In genomic region chr12:27429606-27430005, GRCh38 we compare ENCODE assay signal across 18 cellular contexts. TPM values are rescaled to one million over a fixed set of nuclear protein-coding genes. Genes with fewer than 3 reads are reported as not detected.
A peak's percentile ranks its signal among the peaks of the same experiment; 100 is the strongest.
DNase-seq lines count a peak whose midpoint lies in the region; TF ChIP-seq lines count a peak whose summit lies in the region.
"Had no signal": no experiment of that assay in that cellular context is flagged by ENCODE, and none has a peak within 500 bp of the region (broad histone marks: within the 10 kb centered on the region; RNA-seq: fewer than 3 reads in every experiment).

No MANE protein-coding gene starts in this region.

- H4K20me1 ChIP-seq in mammary epithelial cell (ENCODE audit: insufficient read depth, low read length) (no peaks in the 10 kb centered on the region), SK-N-SH (ENCODE audit: insufficient read depth) (no peaks in the 10 kb centered on the region), GM23248 (ENCODE audit: insufficient read depth) (no peaks in the 10 kb centered on the region)
- H4K20me1 ChIP-seq: BLaER1 treated with 17β-estradiol and CSF1 and Interleukin-3, amounts not matched to agents 10 nM and 100 nM had no signal

- no peaks in the 10 kb centered on the region for H3K9me3 ChIP-seq in mammary epithelial cell (replicated peaks; ENCODE audit: insufficient read depth, low read length)
- no peaks in the 10 kb centered on the region for H3K9me3 ChIP-seq in SK-N-SH
- no peaks in the 10 kb centered on the region for H3K9me3 ChIP-seq in GM23248 (ENCODE audit: low read depth)

- no peak overlapping the region for H3K9ac ChIP-seq in mammary epithelial cell (ENCODE audit: insufficient read depth, low read length)
- H3K9ac ChIP-seq in SK-N-SH: no peak overlapping the region
- no peak overlapping the region for H3K9ac ChIP-seq in GM23248
- H3K9ac ChIP-seq: BLaER1 treated with 17β-estradiol and CSF1 and Interleukin-3, amounts not matched to agents 10 nM and 100 nM had no signal

- no peak for TF ChIP-seq RAD21 in SK-N-SH (IDR thresholded peaks at IDR 0.05; ENCODE audit: low read length)

- no peaks in the 10 kb centered on the region for H3K27me3 ChIP-seq in mammary epithelial cell (ENCODE audit: insufficient read depth, low read length)
- no peaks in the 10 kb centered on the region for H3K27me3 ChIP-seq in SK-N-SH (ENCODE audit: insufficient read depth)
- no peaks in the 10 kb centered on the region for H3K27me3 ChIP-seq in GM23248 (replicated peaks; ENCODE audit: insufficient read depth)
- H3K27me3 ChIP-seq: BLaER1 treated with 17β-estradiol and CSF1 and Interleukin-3, amounts not matched to agents 10 nM and 100 nM had no signal

- TF ChIP-seq CTCF in MCF 10A (IDR thresholded peaks at IDR 0.05; ENCODE audit: unreplicated experiment) (no peak), mammary epithelial cell (conservative IDR thresholded peaks at IDR 0.05 in 1 of 2, IDR thresholded peaks at IDR 0.05 in 1 of 2; ENCODE audit: extremely low read depth in 1 of 2, insufficient read depth in 1 of 2, low read depth in 1 of 2, low read length in 2 of 2) (no peak), fibroblast of villous mesenchyme (IDR thresholded peaks at IDR 0.05; ENCODE audit: insufficient read depth, low read depth, low read length) (no peak), SK-N-SH (IDR thresholded peaks at IDR 0.05) (no peak)

- H2AFZ ChIP-seq in mammary epithelial cell (ENCODE audit: low read depth, low read length) (no peak overlapping the region), SK-N-SH (ENCODE audit: low read depth) (no peak overlapping the region), GM23248 (no peak overlapping the region)
- H2AFZ ChIP-seq: GM23338 had no signal

- intact Hi-C loops in MCF 10A (cut with micrococcal nuclease) (no loop called here), mammary epithelial cell (cut with micrococcal nuclease) (no loop called here)

- H3K36me3 Mint-ChIP-seq in MCF 10A (ENCODE audit: insufficient read depth, unreplicated experiment): no peaks in the 10 kb centered on the region
- H3K36me3 Mint-ChIP-seq in activated naive CD8-positive, alpha-beta T cell treated with anti-CD3 and anti-CD28 coated beads for 36 hours: peaks cover 3% of the 10 kb centered on the region
- H3K36me3 Mint-ChIP-seq: CD8-positive, alpha-beta T cell had no signal

- no peak overlapping the region for H3K4me3 Mint-ChIP-seq in MCF 10A (ENCODE audit: unreplicated experiment)
- no peak overlapping the region for H3K4me3 Mint-ChIP-seq in activated naive CD8-positive, alpha-beta T cell treated with anti-CD3 and anti-CD28 coated beads for 36 hours
- H3K4me3 Mint-ChIP-seq: B cell; CD8-positive, alpha-beta T cell; GM23338 had no signal

- H3K27me3 Mint-ChIP-seq in MCF 10A (ENCODE audit: insufficient read depth, unreplicated experiment): no peaks in the 10 kb centered on the region
- H3K27me3 Mint-ChIP-seq in activated naive CD8-positive, alpha-beta T cell treated with anti-CD3 and anti-CD28 coated beads for 36 hours: peaks cover 11% of the 10 kb centered on the region
- H3K27me3 Mint-ChIP-seq: B cell had no signal

- POLR2A ChIA-PET in MCF 10A (lab: Yijun Ruan, JAX): interaction anchor here (0.7 kb wide), 1 partner anchor 184 kb away, joined by 3 read pairs; no protein-coding TSS in a partner anchor
- POLR2A ChIA-PET in SK-N-SH (lab: Yijun Ruan, JAX): no interaction called here

- no peaks in the 10 kb centered on the region for H3K4me1 Mint-ChIP-seq in MCF 10A (ENCODE audit: insufficient read depth, unreplicated experiment)
- peaks cover 6% of the 10 kb centered on the region for H3K4me1 Mint-ChIP-seq in activated naive CD8-positive, alpha-beta T cell treated with anti-CD3 and anti-CD28 coated beads for 36 hours

- H3K4me2 ChIP-seq in mammary epithelial cell (ENCODE audit: insufficient read depth, low read depth, low read length) (no peak overlapping the region), SK-N-SH (no peak overlapping the region), GM23248 (ENCODE audit: unreplicated experiment) (no peak overlapping the region)
- H3K4me2 ChIP-seq: BLaER1 treated with 17β-estradiol and CSF1 and Interleukin-3, amounts not matched to agents 10 nM and 100 nM; GM23338 had no signal

- H3K27ac ChIP-seq in mammary epithelial cell (ENCODE audit: insufficient read depth, low read depth, low read length) (no peak overlapping the region), SK-N-SH (ENCODE audit: low read depth in 2 of 2, low read length in 1 of 2) (no peak overlapping the region), GM23248 (no peak overlapping the region)
- H3K27ac ChIP-seq: BLaER1 treated with 17β-estradiol and CSF1 and Interleukin-3, amounts not matched to agents 10 nM and 100 nM had no signal

- H3K4me1 ChIP-seq in mammary epithelial cell (ENCODE audit: insufficient read depth, low read length) (peaks cover 3% of the 10 kb centered on the region), SK-N-SH (ENCODE audit: control insufficient read depth in 1 of 2, insufficient read depth in 2 of 2, low read depth in 1 of 2, low read length in 1 of 2) (no peaks in the 10 kb centered on the region; a peak in 2 of 4 replicates), GM23248 (ENCODE audit: insufficient read depth) (peaks cover 12% of the 10 kb centered on the region)

- CTCF ChIA-PET in MCF 10A (lab: Yijun Ruan, JAX) (interaction anchor here (0.7 kb wide), 1 partner anchor 230 kb away, joined by 3 read pairs; no protein-coding TSS in a partner anchor), mammary epithelial cell (lab: Charles Lee; ENCODE audit: low non-redundant PET) (no interaction called here), SK-N-SH (lab: Yijun Ruan, JAX) (no interaction called here)

- H3K27ac Mint-ChIP-seq in MCF 10A (ENCODE audit: low read depth, unreplicated experiment): no peak overlapping the region
- no peak overlapping the region for H3K27ac Mint-ChIP-seq in activated naive CD8-positive, alpha-beta T cell treated with anti-CD3 and anti-CD28 coated beads for 36 hours
- H3K27ac Mint-ChIP-seq: B cell; CD8-positive, alpha-beta T cell; GM23338 had no signal

- 82% methylated on average over 2 of the region's 2 CpGs for WGBS in mammary epithelial cell (ENCODE audit: low coverage, missing lambda C conversion rate)
- WGBS in SK-N-SH (ENCODE audit: low lambda C conversion rate): 96% methylated on average over 2 of the region's 2 CpGs
- WGBS in GM23248 (ENCODE audit: low coverage in 1 of 2, low lambda C conversion rate in 2 of 2, missing lambda C conversion rate in 2 of 2), 2 experiments: 97 to 98% methylated on average over 2 of the region's 2 CpGs

- H3K9me2 ChIP-seq in SK-N-SH: no peaks in the 10 kb centered on the region
- H3K9me2 ChIP-seq in GM23248 (ENCODE audit: insufficient read depth): no peaks in the 10 kb centered on the region

- peak; percentile 10 for DNase-seq in MCF 10A (ENCODE audit: unreplicated experiment)
- no peak for DNase-seq in mammary epithelial cell
- peak; percentile 43 for DNase-seq in amniotic epithelial cell (ENCODE audit: low read depth)
- DNase-seq in fibroblast of villous mesenchyme (ENCODE audit: low read depth): peak; percentile 54
- no peak for DNase-seq in SK-N-SH
- DNase-seq in GM23248: no peak
- no peak for DNase-seq in activated naive CD8-positive, alpha-beta T cell treated with anti-CD3 and anti-CD28 coated beads for 36 hours
- DNase-seq: 8988T; Calu3; CD8-positive, alpha-beta T cell; DMS79 treated with DMSO at 0.1 percent for 48 hours; GF-D8; HCEC 1CT had no signal

- dilution Hi-C loops in mammary epithelial cell (cut with HindIII; ENCODE audit: low sequenced_read_pairs): no loop called here

- no peak for TF ChIP-seq EP300 in SK-N-SH (IDR thresholded peaks at IDR 0.05; ENCODE audit: borderline replicate concordance in 1 of 2, low read depth in 1 of 2, low read length in 1 of 2)

- H3F3A ChIP-seq in SK-N-SH (replicated peaks; ENCODE audit: insufficient read depth) (peaks cover 23% of the 10 kb centered on the region), GM23248 (ENCODE audit: insufficient read depth) (peaks cover 15% of the 10 kb centered on the region)

- in situ Hi-C loops in mammary epithelial cell (cut with MboI; ENCODE audit: low sequenced_read_pairs in 2 of 2): loop anchor here (10.0 kb wide), 1 partner anchor 215 kb away; no protein-coding TSS in a partner anchor
- in situ Hi-C loops in GM23248 (cut with MboI): loop anchor here (10.0 kb wide), 1 partner anchor 205 kb away; no protein-coding TSS in a partner anchor

- no peak overlapping the region for H3K4me3 ChIP-seq in mammary epithelial cell (replicated peaks in 1 of 3; ENCODE audit: insufficient read depth in 1 of 3, low read depth in 2 of 3, low read length in 3 of 3)
- no peak overlapping the region for H3K4me3 ChIP-seq in fibroblast of villous mesenchyme (ENCODE audit: low read depth, low read length)
- no peak overlapping the region for H3K4me3 ChIP-seq in SK-N-SH (ENCODE audit: low read depth in 2 of 2, low read length in 1 of 2)
- H3K4me3 ChIP-seq in GM23248: no peak overlapping the region
- H3K4me3 ChIP-seq: BLaER1 treated with 17β-estradiol and CSF1 and Interleukin-3, amounts not matched to agents 10 nM and 100 nM; GM23338 had no signal

- BruUV-seq in MCF 10A (replicated peaks; lab: Mats Ljungman, UMichigan) (no TSS peak), mammary epithelial cell (replicated peaks; lab: Mats Ljungman, UMichigan) (no TSS peak)

- no peaks in the 10 kb centered on the region for H3K9me3 Mint-ChIP-seq in MCF 10A (ENCODE audit: unreplicated experiment)
- H3K9me3 Mint-ChIP-seq in activated naive CD8-positive, alpha-beta T cell treated with anti-CD3 and anti-CD28 coated beads for 36 hours: no peaks in the 10 kb centered on the region
- H3K9me3 Mint-ChIP-seq: CD8-positive, alpha-beta T cell; GM23338 had no signal

- no peaks in the 10 kb centered on the region for H3K36me3 ChIP-seq in mammary epithelial cell (ENCODE audit: insufficient read depth, low read length)
- no peaks in the 10 kb centered on the region for H3K36me3 ChIP-seq in SK-N-SH (replicated peaks in 1 of 2; ENCODE audit: control insufficient read depth in 1 of 2, insufficient read depth in 2 of 2, low read length in 1 of 2)
- H3K36me3 ChIP-seq in GM23248 (ENCODE audit: low read depth): no peaks in the 10 kb centered on the region
- H3K36me3 ChIP-seq: BLaER1 treated with 17β-estradiol and CSF1 and Interleukin-3, amounts not matched to agents 10 nM and 100 nM had no signal

- H3K79me2 ChIP-seq in mammary epithelial cell (ENCODE audit: insufficient read depth, low read length) (no peaks in the 10 kb centered on the region), SK-N-SH (ENCODE audit: insufficient read depth) (no peaks in the 10 kb centered on the region), GM23248 (ENCODE audit: insufficient read depth) (no peaks in the 10 kb centered on the region)

RNA-seq across cellular contexts. Expression of gene SMCO2, which starts 16.9 kb away (rescaled TPM):
- total RNA-seq in MCF 10A (2022): 0.37 TPM in 1 of 2 replicates, not detected in the other
- under 1 TPM in 1 of 2 donors, not detected in 1; 0.28 TPM for total RNA-seq in mammary epithelial cell
- polyA plus RNA-seq in mammary epithelial cell: 0.07 TPM
- polyA minus RNA-seq in mammary epithelial cell: not detected
- under 0.01 TPM in 1 of 2 replicates, not detected in the other for total RNA-seq in fibroblast of villous mesenchyme
- 0.21 and 0.26 TPM in 2 replicates for polyA plus RNA-seq in SK-N-SH (2012; rRNA removed)
- 0.16 and 0.37 TPM in 2 replicates for polyA plus RNA-seq in SK-N-SH (2012; cell fraction: cytosol; rRNA removed)
- 0.89 and 2.0 TPM in 2 replicates for polyA plus RNA-seq in SK-N-SH (2012; cell fraction: nucleus; rRNA removed)
- not detected in 2 replicates for total RNA-seq in GM23248 (2014; rRNA removed; shearing (Covaris generic))
- polyA plus RNA-seq in GM23248 (2016; fragmentation: Nextera tagmentation; extraction: Ambion mirVana): 0.18 TPM in 1 of 2 replicates, not detected in the other
- total RNA-seq in activated naive CD8-positive, alpha-beta T cell treated with anti-CD3 and anti-CD28 coated beads for 36 hours: not detected
- total RNA-seq: A673; B cell; CD8-positive, alpha-beta T cell; GM23338; HT-29 had no signal

Comparison
In these comparisons a context has a peak if more than half of its experiments do, and no peak if none do; other contexts are left out.
1. DNase-seq: peak in MCF 10A (single experiment), amniotic epithelial cell (single experiment) and fibroblast of villous mesenchyme (single experiment); none in mammary epithelial cell (single experiment), SK-N-SH (single experiment), GM23248 (single experiment) and activated naive CD8-positive, alpha-beta T cell treated with anti-CD3 and anti-CD28 coated beads for 36 hours (single experiment).